ENCODE assay signal across 2 cellular contexts in genomic region chr1:156610072-156610471, GRCh38.
A peak's percentile ranks its signal among the peaks of the same experiment; 100 is the strongest.
TF ChIP-seq lines count a peak whose summit lies in the region.

No MANE protein-coding gene starts in this region.

TF ChIP-seq in HEK293, 187 proteins besides CTCF, POLR2A, EP300 and RAD21:
- TF ChIP-seq ZNF146 (tag by site-specific recombination; IDR thresholded peaks at IDR 0.05), result peak; percentile 97

TF ChIP-seq in K562, 482 proteins besides CTCF, POLR2A, EP300 and RAD21:
- TF ChIP-seq BCOR (IDR thresholded peaks at IDR 0.05) (peak; percentile 54; the same call in 1 of the 2 replicates), ZNF146 (CRISPR knock-in tag; IDR thresholded peaks at IDR 0.05; ENCODE audit: unreplicated experiment) (peak; percentile 85)
TF ChIP-seq in K562: peak in this region for 2; not testable (repeated sequence) for 480.
